Comparison of ENCODE assay signal across 12 cellular contexts in genomic region chr10:79275431-79275851, GRCh38.
DNase-seq lines count a peak whose midpoint lies in the region; TF ChIP-seq lines count a peak whose summit lies in the region.
"Had no signal": no experiment of that assay in that cellular context is flagged by ENCODE, and none has a peak within 500 bp of the region (broad histone marks: within the 10 kb centered on the region; RNA-seq: fewer than 3 reads in every experiment).

No MANE protein-coding gene starts in this region.

- peak overlapping the region in 1 of 6 donors; percentile 45 for H3K27ac Mint-ChIP-seq in immature natural killer cell
- H3K27ac Mint-ChIP-seq: natural killer cell treated with Interleukin-12 subunit alpha and Interleukin-12 subunit beta and Interleukin-15 and Interleukin-18, amount 100 ng/mL, for 72 hours; stimulated activated naive CD8-positive, alpha-beta T cell treated with anti-CD3 and anti-CD28 coated beads, Interleukin-15, amount 100 ng/mL, for 72 hours had no signal

- H3K9me3 Mint-ChIP-seq in immature natural killer cell, result no peaks in the 10 kb centered on the region
- H3K9me3 Mint-ChIP-seq: activated T-cell treated with anti-CD3 and anti-CD28 coated beads, Interleukin-2, amount 50 U/mL, for 4 hours; natural killer cell treated with Interleukin-12 subunit alpha and Interleukin-12 subunit beta and Interleukin-15 and Interleukin-18, amount 100 ng/mL, for 72 hours; stimulated activated naive CD8-positive, alpha-beta T cell treated with anti-CD3 and anti-CD28 coated beads, Interleukin-15, amount 100 ng/mL, for 72 hours had no signal

- H3K4me3 Mint-ChIP-seq in immature natural killer cell, result no peak overlapping the region
- H3K4me3 Mint-ChIP-seq: activated T-cell treated with anti-CD3 and anti-CD28 coated beads, Interleukin-2, amount 50 U/mL, for 4 hours; natural killer cell treated with Interleukin-12 subunit alpha and Interleukin-12 subunit beta and Interleukin-15 and Interleukin-18, amount 100 ng/mL, for 72 hours; stimulated activated naive CD8-positive, alpha-beta T cell treated with anti-CD3 and anti-CD28 coated beads, Interleukin-15, amount 100 ng/mL, for 72 hours had no signal

- H4K20me1 ChIP-seq in osteoblast (ENCODE audit: insufficient read depth, low read length), result peaks cover 64% of the 10 kb centered on the region

- H3K27me3 ChIP-seq in osteoblast (ENCODE audit: insufficient read depth, low read length) (no peaks in the 10 kb centered on the region), uterus (no peaks in the 10 kb centered on the region), testis (no peaks in the 10 kb centered on the region)
- H3K27me3 ChIP-seq: Peyer's patch had no signal

- intact Hi-C loops in uterus (cut with DNase I; ENCODE audit: low total_unique reads) (no loop called here), testis (cut with DNase I; ENCODE audit: low total_unique reads) (no loop called here)

- H3K4me1 Mint-ChIP-seq in immature natural killer cell, result peaks cover 18 to 28% of the 10 kb centered on the region in 2 donors
- H3K4me1 Mint-ChIP-seq: stimulated activated naive CD8-positive, alpha-beta T cell treated with anti-CD3 and anti-CD28 coated beads, Interleukin-15, amount 100 ng/mL, for 72 hours had no signal

- H3K4me1 ChIP-seq in osteoblast (ENCODE audit: insufficient read depth, low read length) (peaks cover 26% of the 10 kb centered on the region), uterus (peaks cover 0 to 20% of the 10 kb centered on the region in 2 donors), testis (peaks cover 21% of the 10 kb centered on the region)

- peaks cover 80% of the 10 kb centered on the region for H3K79me2 ChIP-seq in osteoblast (ENCODE audit: insufficient read depth, low read length)

- H3K4me3 ChIP-seq in osteoblast (ENCODE audit: insufficient read depth, low read length) (no peak overlapping the region), uterus (no peak overlapping the region), testis (no peak overlapping the region)
- H3K4me3 ChIP-seq: Peyer's patch had no signal

- H3K4me2 ChIP-seq in osteoblast (ENCODE audit: insufficient read depth, low read length), result peak overlapping the region; percentile 24

- H3K36me3 ChIP-seq in osteoblast (ENCODE audit: insufficient read depth, low read length) (peaks cover 34% of the 10 kb centered on the region), uterus (no peaks in the 10 kb centered on the region), testis (ENCODE audit: low read depth, missing control alignments) (no peaks in the 10 kb centered on the region)

- 58 to 75% methylated on average over 9 to 10 of the region's 10 CpGs for WGBS in testis, 2 donors

- peak overlapping the region; percentile 88 for H3K27ac ChIP-seq in osteoblast (ENCODE audit: low read depth, low read length)
- peak overlapping the region; percentile 58 to 68 for H3K27ac ChIP-seq in uterus
- H3K27ac ChIP-seq in testis, result peak overlapping the region in 1 of 2 donors; percentile 19

- H3K9me3 ChIP-seq in osteoblast (ENCODE audit: low read depth, low read length) (no peaks in the 10 kb centered on the region), uterus (no peaks in the 10 kb centered on the region), testis (no peaks in the 10 kb centered on the region)
- H3K9me3 ChIP-seq: Peyer's patch had no signal

- H2AFZ ChIP-seq in osteoblast (ENCODE audit: low read length), result no peak overlapping the region

- peaks cover 0 to 14% (median 0%) of the 10 kb centered on the region in 3 donors for H3K27me3 Mint-ChIP-seq in immature natural killer cell (ENCODE audit: low read depth in 3 of 3)
- H3K27me3 Mint-ChIP-seq: natural killer cell treated with Interleukin-12 subunit alpha and Interleukin-12 subunit beta and Interleukin-15 and Interleukin-18, amount 100 ng/mL, for 72 hours; stimulated activated naive CD8-positive, alpha-beta T cell treated with anti-CD3 and anti-CD28 coated beads, Interleukin-15, amount 100 ng/mL, for 72 hours had no signal

- TF ChIP-seq POLR2A in uterus (IDR thresholded peaks at IDR 0.05), result no peak
- no peak for TF ChIP-seq POLR2A in testis (IDR thresholded peaks at IDR 0.05)

- H3K36me3 Mint-ChIP-seq in immature natural killer cell, result peaks cover 0 to 5% (median 0%) of the 10 kb centered on the region in 3 donors
- H3K36me3 Mint-ChIP-seq: natural killer cell treated with Interleukin-12 subunit alpha and Interleukin-12 subunit beta and Interleukin-15 and Interleukin-18, amount 100 ng/mL, for 72 hours had no signal

- TF ChIP-seq CTCF in osteoblast (IDR thresholded peaks at IDR 0.05; ENCODE audit: extremely low read depth, low read depth, low read length), result no peak
- no peak for TF ChIP-seq CTCF in uterus (IDR thresholded peaks at IDR 0.05)
- no peak for TF ChIP-seq CTCF in testis (IDR thresholded peaks at IDR 0.05)

- DNase-seq in amygdala (lab: John Stamatoyannopoulos, UW) (peak in 29 of 56 donors; percentile 22 to 79 (median 60)), globus pallidus (ENCODE audit: low spot score) (peak; percentile 66), osteoblast (ENCODE audit: insufficient read length, low spot score, missing footprints) (peak; percentile 89), uterus (peak in 1 of 2 donors; percentile 43), immature natural killer cell (no peak), HuH-7 (ENCODE audit: low spot score) (no peak), testis (no peak)
- DNase-seq: activated T-cell treated with anti-CD3 and anti-CD28 coated beads, Interleukin-2, amount 50 U/mL, for 4 hours; Peyer's patch; stimulated activated CD4-positive, alpha-beta T cell treated with anti-CD3 and anti-CD28 coated beads, Interleukin-2, amount 100 ng/mL, for 48 hours; stimulated activated naive CD8-positive, alpha-beta T cell treated with anti-CD3 and anti-CD28 coated beads, Interleukin-15, amount 100 ng/mL, for 72 hours had no signal

Comparison
In these comparisons a context has a peak if more than half of its experiments do, and no peak if none do; other contexts are left out.
1. DNase-seq: peak in amygdala (29 of 56), globus pallidus (single experiment) and osteoblast (single experiment); none in immature natural killer cell (0 of 3), HuH-7 (single experiment) and testis (single experiment).